In the genomic region with DNA sequence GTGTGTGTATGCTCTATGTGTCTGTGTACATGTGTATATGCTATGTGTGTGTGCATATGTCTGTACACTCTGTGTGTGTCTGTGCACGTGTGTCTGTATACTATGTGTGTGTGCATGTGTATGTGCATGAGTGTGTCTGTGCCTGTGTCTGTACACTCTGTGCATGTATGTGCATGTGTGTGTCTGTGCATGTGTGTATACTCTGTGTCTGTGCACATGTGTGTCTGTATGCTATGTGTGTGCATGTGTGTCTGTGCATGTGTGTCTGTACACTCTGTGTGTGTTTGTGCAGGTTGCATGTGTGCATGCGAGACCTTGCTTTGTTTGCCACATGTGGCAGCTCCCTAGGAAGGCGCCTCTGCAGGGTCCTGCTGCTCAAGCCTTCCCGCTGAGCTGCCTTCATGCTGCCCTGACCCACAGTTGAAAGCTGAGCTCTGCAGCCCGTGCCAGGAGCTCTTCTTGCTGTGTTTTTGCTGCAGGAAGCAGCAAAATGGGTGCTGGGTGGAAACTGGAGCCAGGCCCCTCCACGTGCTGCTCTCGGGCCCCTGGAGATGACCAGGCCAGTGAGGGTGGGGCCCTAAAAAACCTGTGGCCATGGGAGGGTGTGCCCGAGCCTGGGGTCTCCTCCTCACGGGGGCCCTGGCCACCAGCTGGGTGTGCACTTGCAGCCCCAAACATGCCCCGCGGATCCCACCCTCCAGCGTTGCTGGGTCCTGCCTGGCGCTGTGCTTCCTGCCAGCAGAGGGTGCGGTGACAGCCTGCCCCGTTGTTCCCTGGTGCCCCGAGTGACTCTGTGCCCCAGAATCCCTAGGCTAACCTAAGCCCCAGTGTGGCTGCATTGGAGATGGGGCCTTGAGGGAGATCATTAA, we compare ENCODE assay signal across 1 cellular context.
TF ChIP-seq lines count a peak whose summit lies in the region.

No MANE protein-coding gene starts in this region.

TF ChIP-seq in HepG2, 621 proteins besides CTCF, POLR2A, EP300 and RAD21 (continued from another document):
- TF ChIP-seq, protein P1, sequence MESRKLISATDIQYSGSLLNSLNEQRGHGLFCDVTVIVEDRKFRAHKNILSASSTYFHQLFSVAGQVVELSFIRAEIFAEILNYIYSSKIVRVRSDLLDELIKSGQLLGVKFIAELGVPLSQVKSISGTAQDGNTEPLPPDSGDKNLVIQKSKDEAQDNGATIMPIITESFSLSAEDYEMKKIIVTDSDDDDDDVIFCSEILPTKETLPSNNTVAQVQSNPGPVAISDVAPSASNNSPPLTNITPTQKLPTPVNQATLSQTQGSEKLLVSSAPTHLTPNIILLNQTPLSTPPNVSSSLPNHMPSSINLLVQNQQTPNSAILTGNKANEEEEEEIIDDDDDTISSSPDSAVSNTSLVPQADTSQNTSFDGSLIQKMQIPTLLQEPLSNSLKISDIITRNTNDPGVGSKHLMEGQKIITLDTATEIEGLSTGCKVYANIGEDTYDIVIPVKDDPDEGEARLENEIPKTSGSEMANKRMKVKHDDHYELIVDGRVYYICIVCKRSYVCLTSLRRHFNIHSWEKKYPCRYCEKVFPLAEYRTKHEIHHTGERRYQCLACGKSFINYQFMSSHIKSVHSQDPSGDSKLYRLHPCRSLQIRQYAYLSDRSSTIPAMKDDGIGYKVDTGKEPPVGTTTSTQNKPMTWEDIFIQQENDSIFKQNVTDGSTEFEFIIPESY (CRISPR knock-in tag; IDR thresholded peaks at IDR 0.05) = peak; percentile 42; the same call in 1 of the 2 replicates
- TF ChIP-seq ZKSCAN8 (CRISPR knock-in tag; IDR thresholded peaks at IDR 0.05; ENCODE audit: borderline replicate concordance) = no peak
- TF ChIP-seq FOSL1 (CRISPR knock-in tag; IDR thresholded peaks at IDR 0.05; ENCODE audit: borderline replicate concordance) = no peak
- 0 out of 2 replicates have a peak, but pooled peaks have one; percentile 27 for TF ChIP-seq TBX2 (CRISPR knock-in tag; IDR thresholded peaks at IDR 0.05; ENCODE audit: borderline replicate concordance)
- 0 out of 2 replicates have a peak, but pooled peaks have one; percentile 45 for TF ChIP-seq MXD1 (CRISPR knock-in tag; IDR thresholded peaks at IDR 0.05)
- TF ChIP-seq KDM5A (IDR thresholded peaks at IDR 0.05; ENCODE audit: borderline replicate concordance, low read length) = no peak
- 0 out of 2 replicates have a peak, but pooled peaks have one; percentile 27 for TF ChIP-seq ZNF776 (CRISPR knock-in tag; IDR thresholded peaks at IDR 0.05)
- TF ChIP-seq PHF8 (CRISPR knock-in tag; IDR thresholded peaks at IDR 0.05) = no peak
- TF ChIP-seq ZNF343 (CRISPR knock-in tag; IDR thresholded peaks at IDR 0.05) = no peak
- TF ChIP-seq, protein P2, sequence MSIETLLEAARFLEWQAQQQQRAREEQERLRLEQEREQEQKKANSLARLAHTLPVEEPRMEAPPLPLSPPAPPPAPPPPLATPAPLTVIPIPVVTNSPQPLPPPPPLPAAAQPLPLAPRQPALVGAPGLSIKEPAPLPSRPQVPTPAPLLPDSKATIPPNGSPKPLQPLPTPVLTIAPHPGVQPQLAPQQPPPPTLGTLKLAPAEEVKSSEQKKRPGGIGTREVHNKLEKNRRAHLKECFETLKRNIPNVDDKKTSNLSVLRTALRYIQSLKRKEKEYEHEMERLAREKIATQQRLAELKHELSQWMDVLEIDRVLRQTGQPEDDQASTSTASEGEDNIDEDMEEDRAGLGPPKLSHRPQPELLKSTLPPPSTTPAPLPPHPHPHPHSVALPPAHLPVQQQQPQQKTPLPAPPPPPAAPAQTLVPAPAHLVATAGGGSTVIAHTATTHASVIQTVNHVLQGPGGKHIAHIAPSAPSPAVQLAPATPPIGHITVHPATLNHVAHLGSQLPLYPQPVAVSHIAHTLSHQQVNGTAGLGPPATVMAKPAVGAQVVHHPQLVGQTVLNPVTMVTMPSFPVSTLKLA (IDR thresholded peaks at IDR 0.05) = peak; percentile 97
- TF ChIP-seq CENPBD1 (CRISPR knock-in tag; IDR thresholded peaks at IDR 0.05; ENCODE audit: borderline replicate concordance, low read depth) = no peak
- TF ChIP-seq, protein P3, sequence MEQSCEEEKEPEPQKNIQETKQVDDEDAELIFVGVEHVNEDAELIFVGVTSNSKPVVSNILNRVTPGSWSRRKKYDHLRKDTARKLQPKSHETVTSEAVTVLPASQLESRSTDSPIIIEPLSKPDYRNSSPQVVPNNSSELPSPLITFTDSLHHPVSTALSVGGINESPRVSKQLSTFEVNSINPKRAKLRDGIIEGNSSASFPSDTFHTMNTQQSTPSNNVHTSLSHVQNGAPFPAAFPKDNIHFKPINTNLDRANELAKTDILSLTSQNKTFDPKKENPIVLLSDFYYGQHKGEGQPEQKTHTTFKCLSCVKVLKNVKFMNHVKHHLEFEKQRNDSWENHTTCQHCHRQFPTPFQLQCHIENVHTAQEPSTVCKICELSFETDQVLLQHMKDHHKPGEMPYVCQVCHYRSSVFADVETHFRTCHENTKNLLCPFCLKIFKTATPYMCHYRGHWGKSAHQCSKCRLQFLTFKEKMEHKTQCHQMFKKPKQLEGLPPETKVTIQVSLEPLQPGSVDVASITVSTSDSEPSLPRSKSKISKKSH (CRISPR knock-in tag; IDR thresholded peaks at IDR 0.05; ENCODE audit: borderline replicate concordance) = no peak
- TF ChIP-seq ZNF766 (CRISPR knock-in tag; IDR thresholded peaks at IDR 0.05; ENCODE audit: borderline replicate concordance) = no peak
- TF ChIP-seq ZNF326 (CRISPR knock-in tag; IDR thresholded peaks at IDR 0.05; ENCODE audit: borderline replicate concordance) = no peak
- TF ChIP-seq, protein P4, sequence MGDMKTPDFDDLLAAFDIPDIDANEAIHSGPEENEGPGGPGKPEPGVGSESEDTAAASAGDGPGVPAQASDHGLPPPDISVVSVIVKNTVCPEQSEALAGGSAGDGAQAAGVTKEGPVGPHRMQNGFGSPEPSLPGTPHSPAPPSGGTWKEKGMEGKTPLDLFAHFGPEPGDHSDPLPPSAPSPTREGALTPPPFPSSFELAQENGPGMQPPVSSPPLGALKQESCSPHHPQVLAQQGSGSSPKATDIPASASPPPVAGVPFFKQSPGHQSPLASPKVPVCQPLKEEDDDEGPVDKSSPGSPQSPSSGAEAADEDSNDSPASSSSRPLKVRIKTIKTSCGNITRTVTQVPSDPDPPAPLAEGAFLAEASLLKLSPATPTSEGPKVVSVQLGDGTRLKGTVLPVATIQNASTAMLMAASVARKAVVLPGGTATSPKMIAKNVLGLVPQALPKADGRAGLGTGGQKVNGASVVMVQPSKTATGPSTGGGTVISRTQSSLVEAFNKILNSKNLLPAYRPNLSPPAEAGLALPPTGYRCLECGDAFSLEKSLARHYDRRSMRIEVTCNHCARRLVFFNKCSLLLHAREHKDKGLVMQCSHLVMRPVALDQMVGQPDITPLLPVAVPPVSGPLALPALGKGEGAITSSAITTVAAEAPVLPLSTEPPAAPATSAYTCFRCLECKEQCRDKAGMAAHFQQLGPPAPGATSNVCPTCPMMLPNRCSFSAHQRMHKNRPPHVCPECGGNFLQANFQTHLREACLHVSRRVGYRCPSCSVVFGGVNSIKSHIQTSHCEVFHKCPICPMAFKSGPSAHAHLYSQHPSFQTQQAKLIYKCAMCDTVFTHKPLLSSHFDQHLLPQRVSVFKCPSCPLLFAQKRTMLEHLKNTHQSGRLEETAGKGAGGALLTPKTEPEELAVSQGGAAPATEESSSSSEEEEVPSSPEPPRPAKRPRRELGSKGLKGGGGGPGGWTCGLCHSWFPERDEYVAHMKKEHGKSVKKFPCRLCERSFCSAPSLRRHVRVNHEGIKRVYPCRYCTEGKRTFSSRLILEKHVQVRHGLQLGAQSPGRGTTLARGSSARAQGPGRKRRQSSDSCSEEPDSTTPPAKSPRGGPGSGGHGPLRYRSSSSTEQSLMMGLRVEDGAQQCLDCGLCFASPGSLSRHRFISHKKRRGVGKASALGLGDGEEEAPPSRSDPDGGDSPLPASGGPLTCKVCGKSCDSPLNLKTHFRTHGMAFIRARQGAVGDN (CRISPR knock-in tag; IDR thresholded peaks at IDR 0.05) = peak; percentile 37
- TF ChIP-seq, protein P5, sequence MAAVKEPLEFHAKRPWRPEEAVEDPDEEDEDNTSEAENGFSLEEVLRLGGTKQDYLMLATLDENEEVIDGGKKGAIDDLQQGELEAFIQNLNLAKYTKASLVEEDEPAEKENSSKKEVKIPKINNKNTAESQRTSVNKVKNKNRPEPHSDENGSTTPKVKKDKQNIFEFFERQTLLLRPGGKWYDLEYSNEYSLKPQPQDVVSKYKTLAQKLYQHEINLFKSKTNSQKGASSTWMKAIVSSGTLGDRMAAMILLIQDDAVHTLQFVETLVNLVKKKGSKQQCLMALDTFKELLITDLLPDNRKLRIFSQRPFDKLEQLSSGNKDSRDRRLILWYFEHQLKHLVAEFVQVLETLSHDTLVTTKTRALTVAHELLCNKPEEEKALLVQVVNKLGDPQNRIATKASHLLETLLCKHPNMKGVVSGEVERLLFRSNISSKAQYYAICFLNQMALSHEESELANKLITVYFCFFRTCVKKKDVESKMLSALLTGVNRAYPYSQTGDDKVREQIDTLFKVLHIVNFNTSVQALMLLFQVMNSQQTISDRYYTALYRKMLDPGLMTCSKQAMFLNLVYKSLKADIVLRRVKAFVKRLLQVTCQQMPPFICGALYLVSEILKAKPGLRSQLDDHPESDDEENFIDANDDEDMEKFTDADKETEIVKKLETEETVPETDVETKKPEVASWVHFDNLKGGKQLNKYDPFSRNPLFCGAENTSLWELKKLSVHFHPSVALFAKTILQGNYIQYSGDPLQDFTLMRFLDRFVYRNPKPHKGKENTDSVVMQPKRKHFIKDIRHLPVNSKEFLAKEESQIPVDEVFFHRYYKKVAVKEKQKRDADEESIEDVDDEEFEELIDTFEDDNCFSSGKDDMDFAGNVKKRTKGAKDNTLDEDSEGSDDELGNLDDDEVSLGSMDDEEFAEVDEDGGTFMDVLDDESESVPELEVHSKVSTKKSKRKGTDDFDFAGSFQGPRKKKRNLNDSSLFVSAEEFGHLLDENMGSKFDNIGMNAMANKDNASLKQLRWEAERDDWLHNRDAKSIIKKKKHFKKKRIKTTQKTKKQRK (IDR thresholded peaks at IDR 0.05; ENCODE audit: low read length) = no peak
- TF ChIP-seq STAG1 (CRISPR knock-in tag; IDR thresholded peaks at IDR 0.05) = peak; percentile 69
- 0 out of 2 replicates have a peak, but pooled peaks have one; percentile 38 for TF ChIP-seq HNRNPL (IDR thresholded peaks at IDR 0.05; ENCODE audit: low read depth, low read length)
- no peak for TF ChIP-seq IRF9 (CRISPR knock-in tag; IDR thresholded peaks at IDR 0.05; ENCODE audit: borderline replicate concordance)
- no peak for TF ChIP-seq KMT2B (CRISPR knock-in tag; IDR thresholded peaks at IDR 0.05)
- TF ChIP-seq KLF6 (CRISPR knock-in tag; IDR thresholded peaks at IDR 0.05) = no peak
- 0 out of 2 replicates have a peak, but pooled peaks have one; percentile 2 for TF ChIP-seq ZNF646 (CRISPR knock-in tag; IDR thresholded peaks at IDR 0.05)
